Comparison of ENCODE assay signal across 8 cellular contexts in genomic region chr11:57458410-57459111, GRCh38. TPM values are rescaled to one million over a fixed set of nuclear protein-coding genes. Genes with fewer than 3 reads are reported as not detected.
DNase-seq lines count a peak whose midpoint lies in the region; ATAC-seq and TF ChIP-seq lines count a peak whose summit lies in the region.

No MANE protein-coding gene starts in this region.

- peaks cover 48% of the 10 kb centered on the region for H3K27me3 ChIP-seq in GM23338 (ENCODE audit: insufficient read depth)

- DNase-seq in AG20443 (ENCODE audit: low spot score) (peak; percentile 74), GM23338 (ENCODE audit: low spot score) (peak; percentile 79), SK-MEL-5 (ENCODE audit: low read depth, low spot score) (peak; percentile 42), astrocyte of the hippocampus (ENCODE audit: low read depth, low spot score) (peak; percentile 50), immature natural killer cell (peak; percentile 45 to 48 (median 45)), GM19238 (ENCODE audit: insufficient read length, low spot score) (no peak)
- peak; percentile 63 to 73 for DNase-seq in stimulated activated CD4-positive, alpha-beta T cell treated with anti-CD3 and anti-CD28 coated beads, Interleukin-1b, Interleukin-23, amount 100 ng/mL, for 4 hours (ENCODE audit: low read depth in 2 of 2)

- H3F3A ChIP-seq in GM23338 (replicated peaks; ENCODE audit: low read depth): 0 out of 2 replicates have a peak, but pooled peaks cover 6% of the 10 kb centered on the region

- peak overlapping the region; percentile 84 for H3K4me3 Mint-ChIP-seq in GM23338
- H3K4me3 Mint-ChIP-seq in immature natural killer cell: peak overlapping the region; percentile 84 to 98 (median 86)

- H3K4me3 ChIP-seq in GM23338: peak overlapping the region; percentile 93

- H3K36me3 Mint-ChIP-seq in GM23338 (ENCODE audit: low read depth): peaks cover 7% of the 10 kb centered on the region; the same call in 1 of the 3 replicates
- H3K36me3 Mint-ChIP-seq in immature natural killer cell: no peaks in the 10 kb centered on the region

- H3K9me3 Mint-ChIP-seq in GM23338: no peaks in the 10 kb centered on the region; the same call in 1 of the 3 replicates
- H3K9me3 Mint-ChIP-seq in immature natural killer cell: no peaks in the 10 kb centered on the region

- peak overlapping the region; percentile 97 for H2AFZ ChIP-seq in GM23338

- ATAC-seq in GM23338: peak; percentile 18
- ATAC-seq in GM21526 (IDR thresholded peaks at IDR 0.05; ENCODE audit: low FRiP score, unreplicated experiment): no peak

- peak overlapping the region; percentile 100 for H3K4me2 ChIP-seq in GM23338

- H3K4me1 Mint-ChIP-seq in GM23338: peaks cover 41% of the 10 kb centered on the region
- peaks cover 37 to 43% of the 10 kb centered on the region in 2 donors for H3K4me1 Mint-ChIP-seq in immature natural killer cell

- peaks cover 33% of the 10 kb centered on the region for H3K4me1 ChIP-seq in GM23338 (ENCODE audit: insufficient read depth)

- no peaks in the 10 kb centered on the region for H3K9me2 ChIP-seq in GM23338 (ENCODE audit: insufficient read depth)

- H3K27ac Mint-ChIP-seq in GM23338 (no peak overlapping the region), immature natural killer cell (peak overlapping the region in 2 of 6 donors; percentile 10 to 30)

- peak; percentile 78 to 98 for TF ChIP-seq CTCF in GM23338 (conservative IDR thresholded peaks at IDR 0.05; ENCODE audit: low read depth in 2 of 2)

- H4K20me1 ChIP-seq in GM23338 (replicated peaks; ENCODE audit: insufficient read depth): no peaks in the 10 kb centered on the region; the same call in 1 of the 2 replicates

- H3K79me2 ChIP-seq in GM23338 (replicated peaks; ENCODE audit: insufficient read depth): peaks cover 14% of the 10 kb centered on the region

- no peaks in the 10 kb centered on the region for H3K36me3 ChIP-seq in GM23338 (ENCODE audit: insufficient read depth)

- H3K27ac ChIP-seq in GM23338 (ENCODE audit: low read depth): no peak overlapping the region

- in situ Hi-C loops in SK-MEL-5 (cut with HindIII; ENCODE audit: low pct_unique_long_range_greater_than_20kb, low sequenced_read_pairs): no loop called here

- H3K27me3 Mint-ChIP-seq in GM23338 (ENCODE audit: insufficient read depth, low read depth, poor library complexity) (peaks cover 46% of the 10 kb centered on the region), immature natural killer cell (ENCODE audit: low read depth in 3 of 3) (peaks cover 10 to 37% (median 26%) of the 10 kb centered on the region in 3 donors)

TF ChIP-seq in GM23338, 12 proteins besides CTCF, POLR2A, EP300 and RAD21:
- TF ChIP-seq EZH2 (IDR thresholded peaks at IDR 0.05; ENCODE audit: low read depth, unreplicated experiment) (peak; percentile 55), ZNF114 (CRISPR knock-in tag; IDR thresholded peaks at IDR 0.05) (no peak), CREB1 (CRISPR knock-in tag; IDR thresholded peaks at IDR 0.05; ENCODE audit: low read depth) (no peak), STAT1 (IDR thresholded peaks at IDR 0.05; ENCODE audit: unreplicated experiment) (no peak), NANOG (IDR thresholded peaks at IDR 0.05; ENCODE audit: borderline replicate concordance) (no peak)

RNA-seq across cellular contexts. Expression of gene RTN4RL2, which starts 1.8 kb away (rescaled TPM):
- 15.9 and 16.1 TPM in 2 replicates for total RNA-seq in GM23338 (2014; rRNA removed; shearing (Covaris generic))
- polyA plus RNA-seq in GM23338 (2016; fragmentation: Nextera tagmentation; extraction: Ambion mirVana): 13.1 and 13.9 TPM in 2 replicates
- total RNA-seq in SK-MEL-5 (2014; rRNA removed; shearing (Covaris generic)): 0.29 and 1.1 TPM in 2 replicates
- 6.4 and 7.8 TPM in 2 replicates for polyA plus RNA-seq in SK-MEL-5 (2015; cell fraction: cytosol; rRNA removed)
- polyA plus RNA-seq in SK-MEL-5 (2015; cell fraction: nucleus; rRNA removed): 3.2 and 3.6 TPM in 2 replicates
- under 1 TPM; 0.38 to 0.71 (median 0.68) TPM for polyA plus RNA-seq in immature natural killer cell

RNA-seq across cellular contexts. Expression of gene SLC43A3, which starts 31.6 kb away (rescaled TPM):
- total RNA-seq in GM23338 (2014; rRNA removed; shearing (Covaris generic)): 23.7 and 24.8 TPM in 2 replicates
- 11.5 and 14.3 TPM in 2 replicates for polyA plus RNA-seq in GM23338 (2016; fragmentation: Nextera tagmentation; extraction: Ambion mirVana)
- total RNA-seq in SK-MEL-5 (2014; rRNA removed; shearing (Covaris generic)): 30.6 and 37.0 TPM in 2 replicates
- 32.0 and 35.0 TPM in 2 replicates for polyA plus RNA-seq in SK-MEL-5 (2015; cell fraction: cytosol; rRNA removed)
- polyA plus RNA-seq in SK-MEL-5 (2015; cell fraction: nucleus; rRNA removed): 68.8 and 87.3 TPM in 2 replicates
- 10 to 100 TPM; 11.4 to 17.1 (median 12.4) TPM for polyA plus RNA-seq in immature natural killer cell

RNA-seq across cellular contexts. Expression of gene SLC43A1, which starts 56.9 kb away (rescaled TPM):
- 49.7 and 49.8 TPM in 2 replicates for total RNA-seq in GM23338 (2014; rRNA removed; shearing (Covaris generic))
- polyA plus RNA-seq in GM23338 (2016; fragmentation: Nextera tagmentation; extraction: Ambion mirVana) (19.6 and 19.7 TPM in 2 replicates), immature natural killer cell (10 to 100 TPM; 15.8 to 20.3 (median 17.5) TPM)
- 10.1 and 11.2 TPM in 2 replicates for total RNA-seq in SK-MEL-5 (2014; rRNA removed; shearing (Covaris generic))
- 13.3 and 21.0 TPM in 2 replicates for polyA plus RNA-seq in SK-MEL-5 (2015; cell fraction: cytosol; rRNA removed)
- 32.8 and 37.2 TPM in 2 replicates for polyA plus RNA-seq in SK-MEL-5 (2015; cell fraction: nucleus; rRNA removed)
